In the genomic region with DNA sequence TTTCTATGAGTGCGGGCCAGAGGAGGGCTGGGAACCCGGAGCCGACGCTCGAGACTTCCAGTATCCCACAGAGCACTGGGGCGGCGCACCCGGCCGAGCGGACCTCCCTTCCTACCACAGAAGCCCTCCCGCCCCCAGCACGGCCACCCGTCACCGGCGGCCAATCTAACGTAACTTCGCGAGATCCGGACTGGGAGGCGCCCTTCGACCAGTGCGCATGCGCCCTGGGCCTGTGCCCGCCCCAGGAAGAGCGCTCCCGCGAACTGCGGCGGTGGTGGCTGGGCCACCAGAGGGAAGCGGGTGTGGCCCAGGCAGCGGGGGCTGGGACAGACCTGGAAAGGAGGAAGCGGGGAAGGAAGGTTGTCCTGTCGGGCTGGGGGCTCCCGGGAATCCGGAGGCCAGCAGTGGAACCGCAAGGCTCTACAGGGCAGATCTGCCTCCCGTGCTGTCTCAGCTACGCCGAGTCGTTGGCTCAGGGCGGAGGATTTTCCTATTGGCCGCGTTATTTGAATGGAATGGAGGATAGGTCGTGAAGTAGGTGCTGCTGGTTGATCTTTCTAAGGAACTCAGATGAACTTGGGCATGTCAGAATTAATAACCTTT, we compare ENCODE assay signal across 1 cellular context.
TF ChIP-seq lines count a peak whose summit lies in the region.

A gene (minus strand): TSS at position 77 of the 603 bp plus-strand sequence. CDS start 166 bp downstream, outside the sequence.

TF ChIP-seq in K562, 482 proteins besides CTCF, POLR2A, EP300 and RAD21 (continued from another document and continues in another):
- TF ChIP-seq, protein P1, sequence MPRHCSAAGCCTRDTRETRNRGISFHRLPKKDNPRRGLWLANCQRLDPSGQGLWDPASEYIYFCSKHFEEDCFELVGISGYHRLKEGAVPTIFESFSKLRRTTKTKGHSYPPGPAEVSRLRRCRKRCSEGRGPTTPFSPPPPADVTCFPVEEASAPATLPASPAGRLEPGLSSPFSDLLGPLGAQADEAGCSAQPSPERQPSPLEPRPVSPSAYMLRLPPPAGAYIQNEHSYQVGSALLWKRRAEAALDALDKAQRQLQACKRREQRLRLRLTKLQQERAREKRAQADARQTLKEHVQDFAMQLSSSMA (CRISPR knock-in tag; IDR thresholded peaks at IDR 0.05) = no peak
- TF ChIP-seq NONO (IDR thresholded peaks at IDR 0.05; ENCODE audit: low read depth in 2 of 2, low read length in 1 of 2) = peak in 1 of 2 experiments; percentile 63; a peak in 1 of 4 replicates
- TF ChIP-seq PPARD (CRISPR knock-in tag; IDR thresholded peaks at IDR 0.05) = no peak
- TF ChIP-seq SMAD3 (CRISPR knock-in tag; conservative IDR thresholded peaks at IDR 0.05) = no peak
- no peak for TF ChIP-seq ZNF408 (CRISPR knock-in tag; IDR thresholded peaks at IDR 0.05; ENCODE audit: low read depth)
- TF ChIP-seq KAT2B (IDR thresholded peaks at IDR 0.05; ENCODE audit: low read depth, low read length) = no peak
- TF ChIP-seq POLR2AphosphoS5 (IDR thresholded peaks at IDR 0.05; ENCODE audit: control insufficient read depth, insufficient read depth, low read depth, low read length) = peak; percentile 82
- TF ChIP-seq TRIM28 (IDR thresholded peaks at IDR 0.05) = no peak
- no peak for TF ChIP-seq ZNF551 (CRISPR knock-in tag; IDR thresholded peaks at IDR 0.05)
- no peak; the same call in 1 of the 2 replicates for TF ChIP-seq ZNF561 (CRISPR knock-in tag; conservative IDR thresholded peaks at IDR 0.05)
- TF ChIP-seq, protein P2, sequence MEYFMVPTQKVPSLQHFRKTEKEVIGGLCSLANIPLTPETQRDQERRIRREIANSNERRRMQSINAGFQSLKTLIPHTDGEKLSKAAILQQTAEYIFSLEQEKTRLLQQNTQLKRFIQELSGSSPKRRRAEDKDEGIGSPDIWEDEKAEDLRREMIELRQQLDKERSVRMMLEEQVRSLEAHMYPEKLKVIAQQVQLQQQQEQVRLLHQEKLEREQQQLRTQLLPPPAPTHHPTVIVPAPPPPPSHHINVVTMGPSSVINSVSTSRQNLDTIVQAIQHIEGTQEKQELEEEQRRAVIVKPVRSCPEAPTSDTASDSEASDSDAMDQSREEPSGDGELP (CRISPR knock-in tag; IDR thresholded peaks at IDR 0.05; ENCODE audit: borderline replicate concordance) = peak; percentile 68; the same call in 1 of the 2 replicates
- TF ChIP-seq RFX1 (IDR thresholded peaks at IDR 0.05) = no peak
- TF ChIP-seq BDP1 (IDR thresholded peaks at IDR 0.05; ENCODE audit: insufficient read depth, insufficient read length) = no peak
- TF ChIP-seq NELFE (IDR thresholded peaks at IDR 0.05; ENCODE audit: insufficient read depth, insufficient read length) = no peak
- TF ChIP-seq ERF (CRISPR knock-in tag; IDR thresholded peaks at IDR 0.05) = peak; percentile 59; the same call in 1 of the 2 replicates
- peak; percentile 42 for TF ChIP-seq L3MBTL2 (IDR thresholded peaks at IDR 0.05)
- TF ChIP-seq PCBP1 (IDR thresholded peaks at IDR 0.05; ENCODE audit: low read depth, low read length, poor library complexity, severe bottlenecking) = no peak
- no peak for TF ChIP-seq HNRNPK (IDR thresholded peaks at IDR 0.05; ENCODE audit: low read depth, low read length, poor library complexity, severe bottlenecking)
- no peak for TF ChIP-seq ZNF778 (CRISPR knock-in tag; IDR thresholded peaks at IDR 0.05)
- TF ChIP-seq, protein P3, sequence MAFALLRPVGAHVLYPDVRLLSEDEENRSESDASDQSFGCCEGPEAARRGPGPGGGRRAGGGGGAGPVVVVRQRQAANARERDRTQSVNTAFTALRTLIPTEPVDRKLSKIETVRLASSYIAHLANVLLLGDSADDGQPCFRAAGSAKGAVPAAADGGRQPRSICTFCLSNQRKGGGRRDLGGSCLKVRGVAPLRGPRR (CRISPR knock-in tag; IDR thresholded peaks at IDR 0.05) = no peak
- TF ChIP-seq, protein P4, sequence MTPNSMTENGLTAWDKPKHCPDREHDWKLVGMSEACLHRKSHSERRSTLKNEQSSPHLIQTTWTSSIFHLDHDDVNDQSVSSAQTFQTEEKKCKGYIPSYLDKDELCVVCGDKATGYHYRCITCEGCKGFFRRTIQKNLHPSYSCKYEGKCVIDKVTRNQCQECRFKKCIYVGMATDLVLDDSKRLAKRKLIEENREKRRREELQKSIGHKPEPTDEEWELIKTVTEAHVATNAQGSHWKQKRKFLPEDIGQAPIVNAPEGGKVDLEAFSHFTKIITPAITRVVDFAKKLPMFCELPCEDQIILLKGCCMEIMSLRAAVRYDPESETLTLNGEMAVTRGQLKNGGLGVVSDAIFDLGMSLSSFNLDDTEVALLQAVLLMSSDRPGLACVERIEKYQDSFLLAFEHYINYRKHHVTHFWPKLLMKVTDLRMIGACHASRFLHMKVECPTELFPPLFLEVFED (CRISPR knock-in tag; conservative IDR thresholded peaks at IDR 0.05) = no peak
- TF ChIP-seq, protein P5, sequence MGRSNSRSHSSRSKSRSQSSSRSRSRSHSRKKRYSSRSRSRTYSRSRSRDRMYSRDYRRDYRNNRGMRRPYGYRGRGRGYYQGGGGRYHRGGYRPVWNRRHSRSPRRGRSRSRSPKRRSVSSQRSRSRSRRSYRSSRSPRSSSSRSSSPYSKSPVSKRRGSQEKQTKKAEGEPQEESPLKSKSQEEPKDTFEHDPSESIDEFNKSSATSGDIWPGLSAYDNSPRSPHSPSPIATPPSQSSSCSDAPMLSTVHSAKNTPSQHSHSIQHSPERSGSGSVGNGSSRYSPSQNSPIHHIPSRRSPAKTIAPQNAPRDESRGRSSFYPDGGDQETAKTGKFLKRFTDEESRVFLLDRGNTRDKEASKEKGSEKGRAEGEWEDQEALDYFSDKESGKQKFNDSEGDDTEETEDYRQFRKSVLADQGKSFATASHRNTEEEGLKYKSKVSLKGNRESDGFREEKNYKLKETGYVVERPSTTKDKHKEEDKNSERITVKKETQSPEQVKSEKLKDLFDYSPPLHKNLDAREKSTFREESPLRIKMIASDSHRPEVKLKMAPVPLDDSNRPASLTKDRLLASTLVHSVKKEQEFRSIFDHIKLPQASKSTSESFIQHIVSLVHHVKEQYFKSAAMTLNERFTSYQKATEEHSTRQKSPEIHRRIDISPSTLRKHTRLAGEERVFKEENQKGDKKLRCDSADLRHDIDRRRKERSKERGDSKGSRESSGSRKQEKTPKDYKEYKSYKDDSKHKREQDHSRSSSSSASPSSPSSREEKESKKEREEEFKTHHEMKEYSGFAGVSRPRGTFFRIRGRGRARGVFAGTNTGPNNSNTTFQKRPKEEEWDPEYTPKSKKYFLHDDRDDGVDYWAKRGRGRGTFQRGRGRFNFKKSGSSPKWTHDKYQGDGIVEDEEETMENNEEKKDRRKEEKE (IDR thresholded peaks at IDR 0.05; ENCODE audit: borderline replicate concordance in 1 of 2, control insufficient read depth in 1 of 2, low read depth in 2 of 2, low read length in 1 of 2) = 0 out of 4 replicates have a peak, but pooled peaks of 1 of the 2 experiments have one; percentile 8
- no peak for TF ChIP-seq ZKSCAN3 (CRISPR knock-in tag; IDR thresholded peaks at IDR 0.05)
- TF ChIP-seq, protein P6, sequence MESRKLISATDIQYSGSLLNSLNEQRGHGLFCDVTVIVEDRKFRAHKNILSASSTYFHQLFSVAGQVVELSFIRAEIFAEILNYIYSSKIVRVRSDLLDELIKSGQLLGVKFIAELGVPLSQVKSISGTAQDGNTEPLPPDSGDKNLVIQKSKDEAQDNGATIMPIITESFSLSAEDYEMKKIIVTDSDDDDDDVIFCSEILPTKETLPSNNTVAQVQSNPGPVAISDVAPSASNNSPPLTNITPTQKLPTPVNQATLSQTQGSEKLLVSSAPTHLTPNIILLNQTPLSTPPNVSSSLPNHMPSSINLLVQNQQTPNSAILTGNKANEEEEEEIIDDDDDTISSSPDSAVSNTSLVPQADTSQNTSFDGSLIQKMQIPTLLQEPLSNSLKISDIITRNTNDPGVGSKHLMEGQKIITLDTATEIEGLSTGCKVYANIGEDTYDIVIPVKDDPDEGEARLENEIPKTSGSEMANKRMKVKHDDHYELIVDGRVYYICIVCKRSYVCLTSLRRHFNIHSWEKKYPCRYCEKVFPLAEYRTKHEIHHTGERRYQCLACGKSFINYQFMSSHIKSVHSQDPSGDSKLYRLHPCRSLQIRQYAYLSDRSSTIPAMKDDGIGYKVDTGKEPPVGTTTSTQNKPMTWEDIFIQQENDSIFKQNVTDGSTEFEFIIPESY (CRISPR knock-in tag; IDR thresholded peaks at IDR 0.05) = no peak
- TF ChIP-seq, protein P7, sequence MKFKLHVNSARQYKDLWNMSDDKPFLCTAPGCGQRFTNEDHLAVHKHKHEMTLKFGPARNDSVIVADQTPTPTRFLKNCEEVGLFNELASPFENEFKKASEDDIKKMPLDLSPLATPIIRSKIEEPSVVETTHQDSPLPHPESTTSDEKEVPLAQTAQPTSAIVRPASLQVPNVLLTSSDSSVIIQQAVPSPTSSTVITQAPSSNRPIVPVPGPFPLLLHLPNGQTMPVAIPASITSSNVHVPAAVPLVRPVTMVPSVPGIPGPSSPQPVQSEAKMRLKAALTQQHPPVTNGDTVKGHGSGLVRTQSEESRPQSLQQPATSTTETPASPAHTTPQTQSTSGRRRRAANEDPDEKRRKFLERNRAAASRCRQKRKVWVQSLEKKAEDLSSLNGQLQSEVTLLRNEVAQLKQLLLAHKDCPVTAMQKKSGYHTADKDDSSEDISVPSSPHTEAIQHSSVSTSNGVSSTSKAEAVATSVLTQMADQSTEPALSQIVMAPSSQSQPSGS (CRISPR knock-in tag; IDR thresholded peaks at IDR 0.05) = no peak
- TF ChIP-seq RAD51 (IDR thresholded peaks at IDR 0.05; ENCODE audit: borderline replicate concordance, low read depth) = no peak
- no peak for TF ChIP-seq ZNF384 (IDR thresholded peaks at IDR 0.05; ENCODE audit: low read depth, low read length)
- TF ChIP-seq PTBP1 (IDR thresholded peaks at IDR 0.05; ENCODE audit: low read depth, low read length) = no peak
- no peak for TF ChIP-seq ARHGAP35 (IDR thresholded peaks at IDR 0.05; ENCODE audit: partially characterized antibody)
- TF ChIP-seq HDAC3 (IDR thresholded peaks at IDR 0.05; ENCODE audit: borderline replicate concordance, partially characterized antibody) = no peak
- peak; percentile 78; the same call in 1 of the 2 replicates for TF ChIP-seq ZBED1 (IDR thresholded peaks at IDR 0.05)
- TF ChIP-seq EHMT2 (IDR thresholded peaks at IDR 0.05) = no peak
- TF ChIP-seq ZNF589 (CRISPR knock-in tag; IDR thresholded peaks at IDR 0.05; ENCODE audit: low read depth) = no peak
- peak; percentile 78; the same call in 1 of the 2 replicates for TF ChIP-seq NR4A1 (CRISPR knock-in tag; IDR thresholded peaks at IDR 0.05)
- no peak for TF ChIP-seq NR4A1 (tag; IDR thresholded peaks at IDR 0.05)
- TF ChIP-seq SIRT6 (IDR thresholded peaks at IDR 0.05; ENCODE audit: low read depth, low read length) = no peak
- TF ChIP-seq, protein P8, sequence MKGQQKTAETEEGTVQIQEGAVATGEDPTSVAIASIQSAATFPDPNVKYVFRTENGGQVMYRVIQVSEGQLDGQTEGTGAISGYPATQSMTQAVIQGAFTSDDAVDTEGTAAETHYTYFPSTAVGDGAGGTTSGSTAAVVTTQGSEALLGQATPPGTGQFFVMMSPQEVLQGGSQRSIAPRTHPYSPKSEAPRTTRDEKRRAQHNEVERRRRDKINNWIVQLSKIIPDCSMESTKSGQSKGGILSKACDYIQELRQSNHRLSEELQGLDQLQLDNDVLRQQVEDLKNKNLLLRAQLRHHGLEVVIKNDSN (CRISPR knock-in tag; IDR thresholded peaks at IDR 0.05) = no peak
- no peak for TF ChIP-seq ZNF140 (CRISPR knock-in tag; IDR thresholded peaks at IDR 0.05)
- TF ChIP-seq ZNF41 (CRISPR knock-in tag; conservative IDR thresholded peaks at IDR 0.05) = no peak
- TF ChIP-seq HEY1 (CRISPR knock-in tag; IDR thresholded peaks at IDR 0.05; ENCODE audit: borderline replicate concordance) = no peak
- TF ChIP-seq ZNF143 (CRISPR knock-in tag; IDR thresholded peaks at IDR 0.05) = no peak
- TF ChIP-seq PTRF (tag; IDR thresholded peaks at IDR 0.05) = no peak
- TF ChIP-seq, protein P9, sequence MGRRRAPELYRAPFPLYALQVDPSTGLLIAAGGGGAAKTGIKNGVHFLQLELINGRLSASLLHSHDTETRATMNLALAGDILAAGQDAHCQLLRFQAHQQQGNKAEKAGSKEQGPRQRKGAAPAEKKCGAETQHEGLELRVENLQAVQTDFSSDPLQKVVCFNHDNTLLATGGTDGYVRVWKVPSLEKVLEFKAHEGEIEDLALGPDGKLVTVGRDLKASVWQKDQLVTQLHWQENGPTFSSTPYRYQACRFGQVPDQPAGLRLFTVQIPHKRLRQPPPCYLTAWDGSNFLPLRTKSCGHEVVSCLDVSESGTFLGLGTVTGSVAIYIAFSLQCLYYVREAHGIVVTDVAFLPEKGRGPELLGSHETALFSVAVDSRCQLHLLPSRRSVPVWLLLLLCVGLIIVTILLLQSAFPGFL (CRISPR knock-in tag; IDR thresholded peaks at IDR 0.05) = no peak
- TF ChIP-seq RHOXF2B (CRISPR knock-in tag; conservative IDR thresholded peaks at IDR 0.05) = no peak
- no peak for TF ChIP-seq STAT5A (IDR thresholded peaks at IDR 0.05; ENCODE audit: borderline replicate concordance, low read length)
- TF ChIP-seq TBP (optimal IDR thresholded peaks at IDR 0.05; ENCODE audit: low read depth, low read length) = peak; percentile 84
- TF ChIP-seq, protein P10, sequence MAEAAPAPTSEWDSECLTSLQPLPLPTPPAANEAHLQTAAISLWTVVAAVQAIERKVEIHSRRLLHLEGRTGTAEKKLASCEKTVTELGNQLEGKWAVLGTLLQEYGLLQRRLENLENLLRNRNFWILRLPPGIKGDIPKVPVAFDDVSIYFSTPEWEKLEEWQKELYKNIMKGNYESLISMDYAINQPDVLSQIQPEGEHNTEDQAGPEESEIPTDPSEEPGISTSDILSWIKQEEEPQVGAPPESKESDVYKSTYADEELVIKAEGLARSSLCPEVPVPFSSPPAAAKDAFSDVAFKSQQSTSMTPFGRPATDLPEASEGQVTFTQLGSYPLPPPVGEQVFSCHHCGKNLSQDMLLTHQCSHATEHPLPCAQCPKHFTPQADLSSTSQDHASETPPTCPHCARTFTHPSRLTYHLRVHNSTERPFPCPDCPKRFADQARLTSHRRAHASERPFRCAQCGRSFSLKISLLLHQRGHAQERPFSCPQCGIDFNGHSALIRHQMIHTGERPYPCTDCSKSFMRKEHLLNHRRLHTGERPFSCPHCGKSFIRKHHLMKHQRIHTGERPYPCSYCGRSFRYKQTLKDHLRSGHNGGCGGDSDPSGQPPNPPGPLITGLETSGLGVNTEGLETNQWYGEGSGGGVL (CRISPR knock-in tag; IDR thresholded peaks at IDR 0.05) = no peak
- TF ChIP-seq, protein P11, sequence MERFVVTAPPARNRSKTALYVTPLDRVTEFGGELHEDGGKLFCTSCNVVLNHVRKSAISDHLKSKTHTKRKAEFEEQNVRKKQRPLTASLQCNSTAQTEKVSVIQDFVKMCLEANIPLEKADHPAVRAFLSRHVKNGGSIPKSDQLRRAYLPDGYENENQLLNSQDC (CRISPR knock-in tag; IDR thresholded peaks at IDR 0.05) = no peak
- peak; percentile 71 to 87 for TF ChIP-seq MAZ (CRISPR knock-in tag; conservative IDR thresholded peaks at IDR 0.05 in 1 of 2, IDR thresholded peaks at IDR 0.05 in 1 of 2)
- TF ChIP-seq, protein P12, sequence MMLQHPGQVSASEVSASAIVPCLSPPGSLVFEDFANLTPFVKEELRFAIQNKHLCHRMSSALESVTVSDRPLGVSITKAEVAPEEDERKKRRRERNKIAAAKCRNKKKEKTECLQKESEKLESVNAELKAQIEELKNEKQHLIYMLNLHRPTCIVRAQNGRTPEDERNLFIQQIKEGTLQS (IDR thresholded peaks at IDR 0.05) = no peak
- TF ChIP-seq, protein P12 (CRISPR knock-in tag; conservative IDR thresholded peaks at IDR 0.05) = no peak
- TF ChIP-seq ZNF431 (CRISPR knock-in tag; IDR thresholded peaks at IDR 0.05) = peak; percentile 55; the same call in 1 of the 2 replicates
- peak; percentile 21; the same call in 1 of the 2 replicates for TF ChIP-seq SMARCA4 (IDR thresholded peaks at IDR 0.05)
- TF ChIP-seq FIP1L1 (IDR thresholded peaks at IDR 0.05; ENCODE audit: low read depth, low read length, poor library complexity, severe bottlenecking) = peak; percentile 20
